2 cellular contexts compared by ENCODE assay signal in the genomic region with DNA sequence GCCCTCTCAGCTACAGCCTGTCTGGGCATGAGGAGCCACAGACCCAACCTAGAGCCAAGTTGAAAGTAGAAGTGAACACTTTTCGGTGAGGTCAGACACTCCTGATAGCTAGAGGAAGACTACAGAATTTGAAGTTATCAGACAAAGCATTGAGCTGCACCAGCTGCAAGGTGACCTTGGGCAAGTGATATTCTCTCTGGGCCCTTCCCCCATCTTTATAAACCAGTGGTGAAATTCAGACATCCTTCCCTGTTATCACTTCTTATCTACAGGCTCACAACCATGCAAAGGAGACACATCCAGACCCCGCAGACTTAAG.
TF ChIP-seq lines count a peak whose summit lies in the region.

No MANE protein-coding gene starts in this region.

TF ChIP-seq in HCT116, 20 proteins besides CTCF, POLR2A, EP300 and RAD21:
- TF ChIP-seq POLR2AphosphoS5 (IDR thresholded peaks at IDR 0.05; ENCODE audit: low read depth, low read length) (no peak), FOSL1 (IDR thresholded peaks at IDR 0.05; ENCODE audit: low read depth) (no peak), REST (IDR thresholded peaks at IDR 0.05; ENCODE audit: low read depth) (no peak), CBX3 (IDR thresholded peaks at IDR 0.05; ENCODE audit: low read depth) (no peak), ATF3 (IDR thresholded peaks at IDR 0.05) (no peak), SRF (IDR thresholded peaks at IDR 0.05; ENCODE audit: low read depth) (no peak), SIN3A (IDR thresholded peaks at IDR 0.05; ENCODE audit: low read depth) (no peak), YY1 (IDR thresholded peaks at IDR 0.05; ENCODE audit: extremely low read depth, insufficient replicate concordance, low read depth, low read length) (no peak)

TF ChIP-seq in GM12878, 131 proteins besides CTCF, POLR2A, EP300 and RAD21:
- TF ChIP-seq ASH2L (IDR thresholded peaks at IDR 0.05; ENCODE audit: borderline replicate concordance, low read depth) (no peak), CHD1 (IDR thresholded peaks at IDR 0.05; ENCODE audit: low read depth, low read length) (no peak), CBX5 (IDR thresholded peaks at IDR 0.05; ENCODE audit: low read depth) (no peak), RCOR1 (conservative IDR thresholded peaks at IDR 0.05; ENCODE audit: low read depth, low read length) (no peak), LARP7 (IDR thresholded peaks at IDR 0.05) (no peak), POLR2AphosphoS2 (IDR thresholded peaks at IDR 0.05; ENCODE audit: low read depth, low read length) (no peak), ZNF24 (IDR thresholded peaks at IDR 0.05) (no peak), ATF7 (IDR thresholded peaks at IDR 0.05; ENCODE audit: low read depth) (no peak)
